Comparison of ENCODE assay signal across 8 cellular contexts in genomic region chrX:49230500-49231232, GRCh38. TPM values are rescaled to one million over a fixed set of nuclear protein-coding genes. Genes with fewer than 3 reads are reported as not detected.
DNase-seq lines count a peak whose midpoint lies in the region; ATAC-seq and TF ChIP-seq lines count a peak whose summit lies in the region.

No MANE protein-coding gene starts in this region.

- H3K9me2 ChIP-seq in GM23338 (ENCODE audit: insufficient read depth): no peaks in the 10 kb centered on the region

- H3K9me3 ChIP-seq in heart left ventricle: no peaks in the 10 kb centered on the region

- H3K4me2 ChIP-seq in GM23338: peak overlapping the region; percentile 81

- intact Hi-C loops in activated T-helper 1 cell treated with anti-CD3 and anti-CD28 coated beads, Interleukin-12 subunit alpha, Interleukin-12 subunit beta, Interleukin-2, Interleukin-4 antibody, amounts not matched to agents 30 ng/mL and 10 ng/mL and 1 ng/mL, durations not matched to agents 14 hours and 24 hours and 36 hours (cut with micrococcal nuclease): loop anchor here (1.0 kb wide), 1 partner anchor 30 kb away; the partner anchor contains the start of gene SYP
- intact Hi-C loops in heart left ventricle (cut with DNase I) (no loop called here), sciatic nerve (cut with DNase I) (no loop called here)

- H3K9me3 Mint-ChIP-seq in GM23338: no peaks in the 10 kb centered on the region
- H3K9me3 Mint-ChIP-seq in activated T-helper 1 cell treated with anti-CD3 and anti-CD28 coated beads, Interleukin-12 subunit alpha, Interleukin-12 subunit beta, Interleukin-2, Interleukin-4 antibody, amounts not matched to agents 30 ng/mL and 10 ng/mL and 1 ng/mL, durations not matched to agents 14 hours and 24 hours and 36 hours: no peaks in the 10 kb centered on the region

- H3K36me3 Mint-ChIP-seq in GM23338 (ENCODE audit: low read depth): no peaks in the 10 kb centered on the region; the same call in 2 of the 3 replicates
- no peaks in the 10 kb centered on the region for H3K36me3 Mint-ChIP-seq in activated T-helper 1 cell treated with anti-CD3 and anti-CD28 coated beads, Interleukin-12 subunit alpha, Interleukin-12 subunit beta, Interleukin-2, Interleukin-4 antibody, amounts not matched to agents 30 ng/mL and 10 ng/mL and 1 ng/mL, durations not matched to agents 14 hours and 24 hours and 36 hours (ENCODE audit: low read depth)

- 0 out of 2 replicates have a peak overlapping the region, but pooled peaks have one; percentile 14 for H2AFZ ChIP-seq in GM23338

- H3K27ac ChIP-seq in GM23338 (ENCODE audit: low read depth) (no peak overlapping the region), heart left ventricle (peak overlapping the region in 3 of 12 donors; percentile 24 to 42 (median 30))

- 5 to 57% (median 21%) methylated on average over 31 to 44 of the region's 44 CpGs for WGBS in heart left ventricle, 4 donors

- H3K27ac Mint-ChIP-seq in GM23338: peak overlapping the region; percentile 62; the same call in 1 of the 2 replicates
- peak overlapping the region; percentile 79 for H3K27ac Mint-ChIP-seq in activated T-helper 1 cell treated with anti-CD3 and anti-CD28 coated beads, Interleukin-12 subunit alpha, Interleukin-12 subunit beta, Interleukin-2, Interleukin-4 antibody, amounts not matched to agents 30 ng/mL and 10 ng/mL and 1 ng/mL, durations not matched to agents 14 hours and 24 hours and 36 hours

- H3K27me3 Mint-ChIP-seq in GM23338 (ENCODE audit: insufficient read depth, low read depth, poor library complexity): peaks cover 10% of the 10 kb centered on the region
- H3K27me3 Mint-ChIP-seq in activated T-helper 1 cell treated with anti-CD3 and anti-CD28 coated beads, Interleukin-12 subunit alpha, Interleukin-12 subunit beta, Interleukin-2, Interleukin-4 antibody, amounts not matched to agents 30 ng/mL and 10 ng/mL and 1 ng/mL, durations not matched to agents 14 hours and 24 hours and 36 hours (ENCODE audit: insufficient read depth): peaks cover 4% of the 10 kb centered on the region

- no peak for TF ChIP-seq POLR2A in heart left ventricle (IDR thresholded peaks at IDR 0.05)

- H3K4me3 Mint-ChIP-seq in GM23338: peak overlapping the region; percentile 79
- peak overlapping the region; percentile 60 for H3K4me3 Mint-ChIP-seq in activated T-helper 1 cell treated with anti-CD3 and anti-CD28 coated beads, Interleukin-12 subunit alpha, Interleukin-12 subunit beta, Interleukin-2, Interleukin-4 antibody, amounts not matched to agents 30 ng/mL and 10 ng/mL and 1 ng/mL, durations not matched to agents 14 hours and 24 hours and 36 hours

- ATAC-seq in GM23338 (peak; percentile 86), heart left ventricle (peak; percentile 31 to 75 (median 72)), sciatic nerve (peak; percentile 63)

- peak; percentile 21 to 22; a peak in 3 of 4 replicates for TF ChIP-seq CTCF in GM23338 (conservative IDR thresholded peaks at IDR 0.05; ENCODE audit: low read depth in 2 of 2)
- TF ChIP-seq CTCF in heart left ventricle (IDR thresholded peaks at IDR 0.05): peak in 2 of 12 donors; percentile 18 to 27

- no peaks in the 10 kb centered on the region for H3K27me3 ChIP-seq in GM23338 (ENCODE audit: insufficient read depth)
- no peaks in the 10 kb centered on the region for H3K27me3 ChIP-seq in heart left ventricle

- H3K4me3 ChIP-seq in GM23338 (peak overlapping the region; percentile 70), heart left ventricle (peak overlapping the region in 10 of 12 donors; percentile 31 to 52 (median 43))

- H4K20me1 ChIP-seq in GM23338 (replicated peaks; ENCODE audit: insufficient read depth): no peaks in the 10 kb centered on the region

- H3F3A ChIP-seq in GM23338 (replicated peaks; ENCODE audit: low read depth): no peaks in the 10 kb centered on the region

- no peaks in the 10 kb centered on the region for H3K79me2 ChIP-seq in GM23338 (replicated peaks; ENCODE audit: insufficient read depth)

- no peaks in the 10 kb centered on the region for H3K36me3 ChIP-seq in GM23338 (ENCODE audit: insufficient read depth)
- H3K36me3 ChIP-seq in heart left ventricle: no peaks in the 10 kb centered on the region

- H3K4me1 ChIP-seq in GM23338 (ENCODE audit: insufficient read depth) (no peaks in the 10 kb centered on the region), heart left ventricle (peaks cover 0 to 8% (median 0%) of the 10 kb centered on the region in 12 donors)

- H3K4me1 Mint-ChIP-seq in GM23338: peaks cover 9% of the 10 kb centered on the region; the same call in 2 of the 3 replicates
- peaks cover 17% of the 10 kb centered on the region for H3K4me1 Mint-ChIP-seq in activated T-helper 1 cell treated with anti-CD3 and anti-CD28 coated beads, Interleukin-12 subunit alpha, Interleukin-12 subunit beta, Interleukin-2, Interleukin-4 antibody, amounts not matched to agents 30 ng/mL and 10 ng/mL and 1 ng/mL, durations not matched to agents 14 hours and 24 hours and 36 hours (ENCODE audit: low read depth)

- DNase-seq in DMS79 treated with DMSO at 0.1 percent for 48 hours (lab: John Stamatoyannopoulos, UW) (peak; percentile 55), GM23338 (ENCODE audit: low spot score) (peak; percentile 84), NCI-H526 treated with DMSO at 0.1 percent for 48 hours (lab: John Stamatoyannopoulos, UW) (peak; percentile 1), heart left ventricle (peak; percentile 62 to 78 (median 75)), sciatic nerve (ENCODE audit: low spot score) (peak; percentile 72), NCI-H524 (lab: John Stamatoyannopoulos, UW) (no peak), NCI-H1694 treated with DMSO at 0.1 percent for 48 hours (lab: John Stamatoyannopoulos, UW) (no peak)
- peak; percentile 53 for DNase-seq in activated T-helper 1 cell treated with anti-CD3 and anti-CD28 coated beads, Interleukin-12 subunit alpha, Interleukin-12 subunit beta, Interleukin-2, Interleukin-4 antibody, amounts not matched to agents 30 ng/mL and 10 ng/mL and 1 ng/mL, durations not matched to agents 14 hours and 24 hours and 36 hours (ENCODE audit: low spot score)

TF ChIP-seq in GM23338, 12 proteins besides CTCF, POLR2A, EP300 and RAD21:
- TF ChIP-seq EZH2phosphoT487 (IDR thresholded peaks at IDR 0.05; ENCODE audit: unreplicated experiment) (no peak), POLR2AphosphoS5 (IDR thresholded peaks at IDR 0.05; ENCODE audit: low read depth) (peak; percentile 28; the same call in 1 of the 2 replicates), EZH2 (IDR thresholded peaks at IDR 0.05; ENCODE audit: low read depth, unreplicated experiment) (no peak), ETS1 (IDR thresholded peaks at IDR 0.05) (no peak)

RNA-seq across cellular contexts. Expression of gene CACNA1F, which starts 2.5 kb away (rescaled TPM):
- 0.35 and 0.90 TPM in 2 replicates for total RNA-seq in GM23338 (2014; rRNA removed; shearing (Covaris generic))
- polyA plus RNA-seq in GM23338 (2016; fragmentation: Nextera tagmentation; extraction: Ambion mirVana) (0.23 and 0.44 TPM in 2 replicates), heart left ventricle (under 1 TPM; 0.04 TPM)
- 0.05 and 0.13 TPM in 2 replicates for total RNA-seq in activated T-helper 1 cell treated with anti-CD3 and anti-CD28 coated beads, Interleukin-12 subunit alpha, Interleukin-12 subunit beta, Interleukin-2, Interleukin-4 antibody, amounts not matched to agents 30 ng/mL and 10 ng/mL and 1 ng/mL, durations not matched to agents 14 hours and 24 hours and 36 hours
- total RNA-seq in heart left ventricle (under 1 TPM in 6 of 9 donors, not detected in 3; 0.06 to 0.37 (median 0.09) TPM), sciatic nerve (0.22 TPM)

RNA-seq across cellular contexts. Expression of gene CCDC22, which starts 4.6 kb away (rescaled TPM):
- 9.7 and 11.6 TPM in 2 replicates for total RNA-seq in GM23338 (2014; rRNA removed; shearing (Covaris generic))
- polyA plus RNA-seq in GM23338 (2016; fragmentation: Nextera tagmentation; extraction: Ambion mirVana) (4.4 and 4.5 TPM in 2 replicates), heart left ventricle (10 to 100 TPM in 1 of 2 donors, 1 to 10 TPM in 1; 6.5 to 14.9 TPM)
- 26.0 and 28.5 TPM in 2 replicates for total RNA-seq in activated T-helper 1 cell treated with anti-CD3 and anti-CD28 coated beads, Interleukin-12 subunit alpha, Interleukin-12 subunit beta, Interleukin-2, Interleukin-4 antibody, amounts not matched to agents 30 ng/mL and 10 ng/mL and 1 ng/mL, durations not matched to agents 14 hours and 24 hours and 36 hours
- total RNA-seq in heart left ventricle (10 to 100 TPM in 8 of 9 donors, 1 to 10 TPM in 1; 9.6 to 13.4 (median 10.9) TPM), sciatic nerve (12.3 TPM)

RNA-seq across cellular contexts. Expression of gene SYP, which starts 30.7 kb away (rescaled TPM):
- total RNA-seq in GM23338 (2014; rRNA removed; shearing (Covaris generic)): 7.3 and 9.1 TPM in 2 replicates
- polyA plus RNA-seq in GM23338 (2016; fragmentation: Nextera tagmentation; extraction: Ambion mirVana) (2.5 and 3.7 TPM in 2 replicates), heart left ventricle (1 to 10 TPM; 1.3 to 3.7 TPM)
- 2.9 and 3.3 TPM in 2 replicates for total RNA-seq in activated T-helper 1 cell treated with anti-CD3 and anti-CD28 coated beads, Interleukin-12 subunit alpha, Interleukin-12 subunit beta, Interleukin-2, Interleukin-4 antibody, amounts not matched to agents 30 ng/mL and 10 ng/mL and 1 ng/mL, durations not matched to agents 14 hours and 24 hours and 36 hours
- total RNA-seq in heart left ventricle (1 to 10 TPM in 6 of 9 donors, under 1 TPM in 3; 0.49 to 2.7 (median 1.1) TPM), sciatic nerve (4.2 TPM)

RNA-seq across cellular contexts. Expression of gene FOXP3, which starts 33.8 kb away (rescaled TPM):
- 0.28 TPM in 1 of 2 replicates, not detected in the other for total RNA-seq in GM23338 (2014; rRNA removed; shearing (Covaris generic))
- polyA plus RNA-seq in GM23338 (2016; fragmentation: Nextera tagmentation; extraction: Ambion mirVana) (0.11 and 0.21 TPM in 2 replicates), heart left ventricle (under 1 TPM in 1 of 2 donors, not detected in 1; 0.11 TPM)
- 14.3 and 14.4 TPM in 2 replicates for total RNA-seq in activated T-helper 1 cell treated with anti-CD3 and anti-CD28 coated beads, Interleukin-12 subunit alpha, Interleukin-12 subunit beta, Interleukin-2, Interleukin-4 antibody, amounts not matched to agents 30 ng/mL and 10 ng/mL and 1 ng/mL, durations not matched to agents 14 hours and 24 hours and 36 hours
- total RNA-seq in heart left ventricle (1 to 10 TPM in 1 of 9 donors, not detected in 8; 1.4 TPM), sciatic nerve (0.13 TPM)

RNA-seq across cellular contexts. Expression of gene PPP1R3F, which starts 38.9 kb away (rescaled TPM):
- 9.4 and 11.3 TPM in 2 replicates for total RNA-seq in GM23338 (2014; rRNA removed; shearing (Covaris generic))
- polyA plus RNA-seq in GM23338 (2016; fragmentation: Nextera tagmentation; extraction: Ambion mirVana) (2.2 and 3.1 TPM in 2 replicates), heart left ventricle (10 to 100 TPM; 13.9 to 31.7 TPM)
- 6.5 and 6.9 TPM in 2 replicates for total RNA-seq in activated T-helper 1 cell treated with anti-CD3 and anti-CD28 coated beads, Interleukin-12 subunit alpha, Interleukin-12 subunit beta, Interleukin-2, Interleukin-4 antibody, amounts not matched to agents 30 ng/mL and 10 ng/mL and 1 ng/mL, durations not matched to agents 14 hours and 24 hours and 36 hours
- total RNA-seq in heart left ventricle (10 to 100 TPM; 14.4 to 28.4 (median 22.6) TPM), sciatic nerve (9.9 TPM)

Comparison
In these comparisons a context has a peak if more than half of its experiments do, and no peak if none do; other contexts are left out.
1. DNase-seq: peak in DMS79 treated with DMSO at 0.1 percent for 48 hours (single experiment), GM23338 (single experiment), NCI-H526 treated with DMSO at 0.1 percent for 48 hours (single experiment), activated T-helper 1 cell treated with anti-CD3 and anti-CD28 coated beads, Interleukin-12 subunit alpha, Interleukin-12 subunit beta, Interleukin-2, Interleukin-4 antibody, amounts not matched to agents 30 ng/mL and 10 ng/mL and 1 ng/mL, durations not matched to agents 14 hours and 24 hours and 36 hours (single experiment), heart left ventricle (5 of 5) and sciatic nerve (single experiment); none in NCI-H524 (0 of 2) and NCI-H1694 treated with DMSO at 0.1 percent for 48 hours (single experiment).
2. Peak in every context shown above with its lines, with median percentiles within 50 percentile points of each other: ATAC-seq.